Comparison of ENCODE assay signal across 25 cellular contexts in genomic region chr16:1601031-1601430, GRCh38.
"Had no signal": no experiment of that assay in that cellular context is flagged by ENCODE, and none has a peak within 500 bp of the region (broad histone marks: within the 10 kb centered on the region; RNA-seq: fewer than 3 reads in every experiment).

No MANE protein-coding gene starts in this region.

- H3K4me1 ChIP-seq: psoas muscle, sigmoid colon, stomach, tibial artery, vagina had no signal

- H3K4me3 ChIP-seq: coronary artery, mucosa of descending colon, psoas muscle, sigmoid colon, stomach, tibial artery, vagina had no signal

- H3K27me3 Mint-ChIP-seq: naive B cell; natural killer cell treated with Interleukin-12 subunit alpha and Interleukin-12 subunit beta and Interleukin-15 and Interleukin-18, amount 100 ng/mL, for 72 hours had no signal

- H3K27ac ChIP-seq: coronary artery, psoas muscle, sigmoid colon, stomach, tibial artery, vagina had no signal

- H3K27me3 ChIP-seq: sigmoid colon, stomach, tibial artery, vagina had no signal

- H3K4me1 Mint-ChIP-seq: immature natural killer cell; mesothelial cell of epicardium; naive B cell; stimulated activated effector memory CD8-positive, alpha-beta T cell treated with anti-CD3 and anti-CD28 coated beads, Interleukin-12 subunit alpha, Interleukin-12 subunit beta, amount 100 ng/mL, for 72 hours had no signal

- DNase-seq: dermis blood vessel endothelial cell; effector memory CD4-positive, alpha-beta T cell; hypothalamus; immature natural killer cell; islet precursor cell; kidney glomerular epithelial cell; left colon; left ventricle myocardium superior; mesenchymal stem cell; mucosa of descending colon; naive B cell; nucleus accumbens; psoas muscle; right cardiac atrium; sigmoid colon; stimulated activated CD4-positive, alpha-beta T cell treated with anti-CD3 and anti-CD28 coated beads, Interleukin-2, amount 100 ng/mL, for 24 hours; stimulated activated CD4-positive, alpha-beta T cell treated with anti-CD3 and anti-CD28 coated beads, Interleukin-4, amount 100 ng/mL, for 24 hours; stimulated activated naive CD4-positive, alpha-beta T cell treated with Interleukin-2 at 50 U/mL for 16 hours; stomach; tibial artery had no signal

- ATAC-seq: left colon; left ventricle myocardium superior; mucosa of descending colon; natural killer cell treated with Interleukin-12 subunit alpha and Interleukin-12 subunit beta and Interleukin-15 and Interleukin-18, amount 100 ng/mL, for 72 hours; psoas muscle; right cardiac atrium; stimulated activated effector memory CD8-positive, alpha-beta T cell treated with anti-CD3 and anti-CD28 coated beads, Interleukin-12 subunit alpha, Interleukin-12 subunit beta, amount 100 ng/mL, for 72 hours had no signal

- H3K36me3 Mint-ChIP-seq: naive B cell; natural killer cell treated with Interleukin-12 subunit alpha and Interleukin-12 subunit beta and Interleukin-15 and Interleukin-18, amount 100 ng/mL, for 72 hours; stimulated activated effector memory CD8-positive, alpha-beta T cell treated with anti-CD3 and anti-CD28 coated beads, Interleukin-12 subunit alpha, Interleukin-12 subunit beta, amount 100 ng/mL, for 72 hours had no signal

- H3K4me3 Mint-ChIP-seq: immature natural killer cell; mesothelial cell of epicardium; natural killer cell treated with Interleukin-12 subunit alpha and Interleukin-12 subunit beta and Interleukin-15 and Interleukin-18, amount 100 ng/mL, for 72 hours; stimulated activated effector memory CD8-positive, alpha-beta T cell treated with anti-CD3 and anti-CD28 coated beads, Interleukin-12 subunit alpha, Interleukin-12 subunit beta, amount 100 ng/mL, for 72 hours had no signal

- H3K9me3 Mint-ChIP-seq: immature natural killer cell; naive B cell; natural killer cell treated with Interleukin-12 subunit alpha and Interleukin-12 subunit beta and Interleukin-15 and Interleukin-18, amount 100 ng/mL, for 72 hours; stimulated activated effector memory CD8-positive, alpha-beta T cell treated with anti-CD3 and anti-CD28 coated beads, Interleukin-12 subunit alpha, Interleukin-12 subunit beta, amount 100 ng/mL, for 72 hours had no signal

- H3K9me3 ChIP-seq: mucosa of descending colon, psoas muscle, sigmoid colon, stomach, tibial artery, vagina had no signal

- H3K27ac Mint-ChIP-seq: mesothelial cell of epicardium; natural killer cell treated with Interleukin-12 subunit alpha and Interleukin-12 subunit beta and Interleukin-15 and Interleukin-18, amount 100 ng/mL, for 72 hours; stimulated activated effector memory CD8-positive, alpha-beta T cell treated with anti-CD3 and anti-CD28 coated beads, Interleukin-12 subunit alpha, Interleukin-12 subunit beta, amount 100 ng/mL, for 72 hours had no signal
